8 cellular contexts compared by ENCODE assay signal in the genomic region with DNA sequence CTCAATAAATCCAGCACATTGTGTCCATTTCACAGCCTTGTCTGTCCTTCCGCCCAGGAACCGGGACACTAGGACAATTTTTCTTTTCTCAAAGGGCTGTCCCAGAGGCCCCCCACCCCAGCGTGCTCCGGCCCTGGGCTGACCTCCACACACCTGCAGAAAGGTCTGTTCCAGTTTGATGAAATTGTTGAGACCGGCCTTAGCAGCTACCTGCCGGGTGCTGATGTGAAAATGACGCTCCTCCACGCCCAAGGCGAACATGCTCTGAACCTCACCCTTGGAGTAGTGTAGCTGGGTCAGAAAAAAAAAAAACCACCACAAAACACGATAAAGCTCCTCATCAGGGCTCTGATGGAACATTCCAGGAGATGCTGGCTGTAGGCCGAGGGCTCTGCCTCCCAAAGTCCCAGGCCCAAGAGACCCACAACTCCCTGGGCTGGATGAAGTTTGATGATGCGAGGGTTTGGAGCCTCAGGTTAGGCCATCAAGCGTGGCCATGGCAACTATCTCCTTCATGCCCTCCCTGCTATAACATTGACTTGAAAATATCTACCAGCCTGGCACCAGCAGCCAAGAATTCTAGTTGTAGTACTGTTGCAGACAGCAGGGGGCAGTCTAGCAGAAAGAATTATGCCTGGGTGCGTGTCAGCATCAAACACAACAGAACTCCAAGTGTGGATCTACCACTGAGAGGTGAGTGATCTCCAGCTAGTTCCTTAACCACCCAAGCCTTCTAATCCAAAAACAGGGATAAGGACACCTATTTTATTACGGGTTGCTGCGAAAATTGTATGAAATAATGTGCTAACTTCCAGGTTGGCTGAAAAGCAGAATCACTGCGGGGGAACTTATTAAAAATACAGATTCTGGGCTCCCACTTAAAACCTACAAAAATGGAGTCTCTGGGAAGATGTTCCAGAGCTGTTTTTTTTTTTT.
A peak's percentile ranks its signal among the peaks of the same experiment; 100 is the strongest.
DNase-seq lines count a peak whose midpoint lies in the region; ATAC-seq and TF ChIP-seq lines count a peak whose summit lies in the region.

No MANE protein-coding gene starts in this region.

- peak; percentile 87 for DNase-seq in ELF-1 (ENCODE audit: low read depth, low spot score)
- peak; percentile 49 for DNase-seq in SW480 (ENCODE audit: low spot score)
- peak; percentile 83 for DNase-seq in adipocyte (ENCODE audit: low read depth)
- peak; percentile 45 for DNase-seq in left ventricle myocardium superior
- DNase-seq in skeletal muscle cell (ENCODE audit: low read depth): peak; percentile 30
- no peak for DNase-seq in amniotic stem cell (lab: John Stamatoyannopoulos, UW)

- H3K79me2 ChIP-seq in Loucy (ENCODE audit: insufficient read depth, low read length): no peaks in the 10 kb centered on the region

- H3K9me2 ChIP-seq in Loucy (replicated peaks; ENCODE audit: low read depth, low read length): no peaks in the 10 kb centered on the region

- H4K20me1 ChIP-seq in Loucy (ENCODE audit: insufficient read depth, low read length, poor library complexity, severe bottlenecking): no peaks in the 10 kb centered on the region

- no peaks in the 10 kb centered on the region for H3K36me3 ChIP-seq in Loucy (ENCODE audit: insufficient read depth, low read length)
- H3K36me3 ChIP-seq in adipocyte (ENCODE audit: control insufficient read depth, insufficient read depth, low read length, severe bottlenecking): no peaks in the 10 kb centered on the region

- H3K9ac ChIP-seq in Loucy (ENCODE audit: low read depth, low read length, poor library complexity, severe bottlenecking): no peak overlapping the region
- H3K9ac ChIP-seq in adipocyte (ENCODE audit: low read length): no peak overlapping the region

- no peaks in the 10 kb centered on the region for H3K9me3 ChIP-seq in Loucy (ENCODE audit: insufficient read depth, low read depth, low read length)
- no peaks in the 10 kb centered on the region for H3K9me3 ChIP-seq in adipocyte (ENCODE audit: control insufficient read depth, low read length)

- H2AFZ ChIP-seq in Loucy (ENCODE audit: low read length): no peak overlapping the region

- no peak overlapping the region for H3K4me3 ChIP-seq in Loucy (ENCODE audit: low read length, poor library complexity, severe bottlenecking)
- no peak overlapping the region for H3K4me3 ChIP-seq in adipocyte (ENCODE audit: low read length)
- no peak overlapping the region for H3K4me3 ChIP-seq in skeletal muscle cell (ENCODE audit: low read depth, low read length)

- H3K4me2 ChIP-seq in Loucy (ENCODE audit: low read depth, low read length, poor library complexity, severe bottlenecking): no peak overlapping the region

- ATAC-seq in left ventricle myocardium superior (peak; percentile 52), GM18498 (IDR thresholded peaks at IDR 0.05; ENCODE audit: unreplicated experiment) (no peak)

- H3K27me3 ChIP-seq in Loucy (ENCODE audit: insufficient read depth, low read length, poor library complexity, severe bottlenecking): no peaks in the 10 kb centered on the region
- peaks cover 16% of the 10 kb centered on the region for H3K27me3 ChIP-seq in adipocyte (replicated peaks; ENCODE audit: control insufficient read depth, insufficient read depth, low read length)

- H3K4me1 ChIP-seq in Loucy (ENCODE audit: insufficient read depth, low read length, poor library complexity, severe bottlenecking) (no peaks in the 10 kb centered on the region), adipocyte (ENCODE audit: control insufficient read depth, insufficient read depth, low read length) (peaks cover 10% of the 10 kb centered on the region)

- H3F3A ChIP-seq in Loucy (ENCODE audit: low read depth): no peaks in the 10 kb centered on the region

- intact Hi-C loops in left ventricle myocardium superior (cut with micrococcal nuclease): loop anchor here (5.0 to 10.0 kb wide), 2 partner anchors 235 to 307 kb away; no protein-coding TSS in a partner anchor

- TF ChIP-seq CTCF in Loucy (conservative IDR thresholded peaks at IDR 0.05; ENCODE audit: low read length): peak; percentile 68
